ENCODE assay signal across 14 cellular contexts in the genomic region with DNA sequence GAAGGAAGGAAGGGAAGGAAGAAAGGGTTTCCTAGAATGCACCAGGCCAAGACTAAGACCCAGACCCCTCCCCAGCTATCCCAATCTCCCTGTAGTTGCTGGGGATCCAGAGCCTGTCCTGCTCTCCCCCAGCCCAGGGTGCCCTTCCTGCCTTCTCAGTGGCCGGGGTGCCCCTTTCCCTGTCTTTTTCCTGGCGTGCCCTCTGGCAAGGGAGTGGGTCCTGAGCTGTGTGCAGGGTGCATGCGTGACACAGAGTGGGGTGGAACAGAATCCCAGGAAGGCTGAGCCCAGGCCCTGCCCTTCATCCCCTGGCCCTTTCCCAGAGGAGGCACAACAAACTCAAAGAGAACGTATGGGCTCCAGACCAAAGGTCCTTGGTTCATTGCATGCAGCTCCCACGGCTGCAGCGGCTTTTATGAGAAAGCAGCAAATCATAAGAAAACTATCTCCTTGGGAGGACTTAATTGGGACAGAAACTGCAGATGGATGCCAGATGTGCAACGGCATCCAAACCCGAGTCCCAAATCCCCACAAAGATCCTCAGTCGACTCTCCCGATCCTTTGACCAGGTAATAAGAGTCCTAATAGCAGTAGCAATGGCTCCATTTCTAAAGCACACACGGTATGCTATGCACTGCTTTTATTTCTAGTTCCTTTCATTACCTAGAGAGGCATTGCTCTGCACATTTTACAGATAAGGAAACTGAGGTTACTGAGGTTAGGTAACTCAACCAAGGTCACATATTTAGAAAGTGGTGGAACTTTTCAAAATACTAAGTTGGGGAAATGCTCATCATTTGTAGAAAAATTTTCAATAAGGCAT. TPM values are rescaled to one million over a fixed set of nuclear protein-coding genes. Genes with fewer than 3 reads are reported as not detected.
DNase-seq lines count a peak whose midpoint lies in the region; ATAC-seq and TF ChIP-seq lines count a peak whose summit lies in the region.
"Had no signal": no experiment of that assay in that cellular context is flagged by ENCODE, and none has a peak within 500 bp of the region (broad histone marks: within the 10 kb centered on the region; RNA-seq: fewer than 3 reads in every experiment).

No MANE protein-coding gene starts in this region.

- peak overlapping the region in 7 of 8 donors; percentile 29 to 80 (median 64) for H3K4me3 Mint-ChIP-seq in CD4-positive, alpha-beta memory T cell
- H3K4me3 Mint-ChIP-seq in activated T-helper 2 cell treated with anti-CD3 and anti-CD28 coated beads, Interferon-gamma antibody, Interleukin-2, Interleukin-4, amounts not matched to agents 10 μg/mL and 5 μg/mL and 100 μg/mL, durations not matched to agents 14 hours and 24 hours and 36 hours (ENCODE audit: low read depth): peak overlapping the region; percentile 17
- peak overlapping the region in 1 of 10 donors; percentile 74 for H3K4me3 Mint-ChIP-seq in naive thymus-derived CD4-positive, alpha-beta T cell
- H3K4me3 Mint-ChIP-seq: WTC11 had no signal

- H3K36me3 Mint-ChIP-seq in CD4-positive, alpha-beta memory T cell: no peaks in the 10 kb centered on the region
- no peaks in the 10 kb centered on the region for H3K36me3 Mint-ChIP-seq in activated T-helper 2 cell treated with anti-CD3 and anti-CD28 coated beads, Interferon-gamma antibody, Interleukin-2, Interleukin-4, amounts not matched to agents 10 μg/mL and 5 μg/mL and 100 μg/mL, durations not matched to agents 14 hours and 24 hours and 36 hours (ENCODE audit: low read depth)
- peaks cover 0 to 6% (median 0%) of the 10 kb centered on the region in 5 donors for H3K36me3 Mint-ChIP-seq in naive thymus-derived CD4-positive, alpha-beta T cell
- H3K36me3 Mint-ChIP-seq: WTC11 had no signal

- H3K36me3 ChIP-seq in CD4-positive, alpha-beta memory T cell (ENCODE audit: insufficient read depth, low read length): no peaks in the 10 kb centered on the region
- H3K36me3 ChIP-seq in naive thymus-derived CD4-positive, alpha-beta T cell (ENCODE audit: control insufficient read depth in 2 of 3, insufficient read depth in 3 of 3, low read length in 3 of 3): no peaks in the 10 kb centered on the region
- H3K36me3 ChIP-seq: right atrium auricular region had no signal

- intact Hi-C loops in CD4-positive, alpha-beta memory T cell (cut with micrococcal nuclease): no loop called here
- intact Hi-C loops in activated T-helper 2 cell treated with anti-CD3 and anti-CD28 coated beads, Interferon-gamma antibody, Interleukin-2, Interleukin-4, amounts not matched to agents 10 μg/mL and 5 μg/mL and 100 μg/mL, durations not matched to agents 14 hours and 24 hours and 36 hours (cut with micrococcal nuclease): loop anchor here (1.0 to 2.0 kb wide), 3 partner anchors 14 to 38 kb away; no protein-coding TSS in a partner anchor
- intact Hi-C loops in naive thymus-derived CD4-positive, alpha-beta T cell (cut with micrococcal nuclease): loop anchor here in 1 of 2 donors (1.0 to 2.0 kb wide), 2 partner anchors 14 to 15 kb away; no protein-coding TSS in a partner anchor

- no peak for ATAC-seq in naive thymus-derived CD4-positive, alpha-beta T cell
- ATAC-seq in HG02571 (IDR thresholded peaks at IDR 0.05; ENCODE audit: unreplicated experiment): no peak
- ATAC-seq: WTC11 had no signal

- no peaks in the 10 kb centered on the region for H3K27me3 Mint-ChIP-seq in CD4-positive, alpha-beta memory T cell
- H3K27me3 Mint-ChIP-seq in activated T-helper 2 cell treated with anti-CD3 and anti-CD28 coated beads, Interferon-gamma antibody, Interleukin-2, Interleukin-4, amounts not matched to agents 10 μg/mL and 5 μg/mL and 100 μg/mL, durations not matched to agents 14 hours and 24 hours and 36 hours (ENCODE audit: low read depth): no peaks in the 10 kb centered on the region
- H3K27me3 Mint-ChIP-seq in naive thymus-derived CD4-positive, alpha-beta T cell: no peaks in the 10 kb centered on the region

- no peak overlapping the region for H3K27ac ChIP-seq in CD4-positive, alpha-beta memory T cell (ENCODE audit: low read depth, low read length)
- no peak overlapping the region for H3K27ac ChIP-seq in naive thymus-derived CD4-positive, alpha-beta T cell (ENCODE audit: low read depth, low read length)
- H3K27ac ChIP-seq: right atrium auricular region had no signal

- peak in 1 of 5 donors; percentile 21 for DNase-seq in CD4-positive, alpha-beta memory T cell
- DNase-seq in activated T-helper 2 cell treated with anti-CD3 and anti-CD28 coated beads, Interferon-gamma antibody, Interleukin-2, Interleukin-4, amounts not matched to agents 10 μg/mL and 5 μg/mL and 100 μg/mL, durations not matched to agents 14 hours and 24 hours and 36 hours (ENCODE audit: low spot score): no peak
- DNase-seq in naive thymus-derived CD4-positive, alpha-beta T cell: peak in 1 of 9 donors; percentile 3
- no peak for DNase-seq in stimulated activated CD4-positive, alpha-beta T cell treated with anti-CD3 and anti-CD28 coated beads, Interleukin-4, amount 100 ng/mL, for 4 hours
- no peak for DNase-seq in hepatic stellate cell (ENCODE audit: low spot score)
- DNase-seq: KBM-7, NCI-H1930, SIG-M5 had no signal

- peak overlapping the region in 5 of 7 donors; percentile 36 to 82 (median 65) for H3K27ac Mint-ChIP-seq in CD4-positive, alpha-beta memory T cell
- H3K27ac Mint-ChIP-seq in activated T-helper 2 cell treated with anti-CD3 and anti-CD28 coated beads, Interferon-gamma antibody, Interleukin-2, Interleukin-4, amounts not matched to agents 10 μg/mL and 5 μg/mL and 100 μg/mL, durations not matched to agents 14 hours and 24 hours and 36 hours: peak overlapping the region; percentile 88
- H3K27ac Mint-ChIP-seq in naive thymus-derived CD4-positive, alpha-beta T cell: peak overlapping the region in 1 of 9 donors; percentile 82
- H3K27ac Mint-ChIP-seq: WTC11 had no signal

- H3K4me3 ChIP-seq in CD4-positive, alpha-beta memory T cell (ENCODE audit: low read length in 2 of 2): no peak overlapping the region
- H3K4me3 ChIP-seq in GM12875 (ENCODE audit: low read depth, low read length): peak overlapping the region; percentile 33
- H3K4me3 ChIP-seq in naive thymus-derived CD4-positive, alpha-beta T cell (ENCODE audit: low read length): peak overlapping the region; percentile 21
- H3K4me3 ChIP-seq: right atrium auricular region had no signal

- CTCF ChIA-PET in CD4-positive, alpha-beta memory T cell (lab: Charles Lee; ENCODE audit: partially characterized antibody): interaction anchor here (0.7 to 2.6 kb wide), 2 partner anchors 14 to 30 kb away, joined by 3 to 12 read pairs; no protein-coding TSS in a partner anchor
- CTCF ChIA-PET in naive thymus-derived CD4-positive, alpha-beta T cell (lab: Charles Lee): no interaction called here

- H3K27me3 ChIP-seq in CD4-positive, alpha-beta memory T cell (ENCODE audit: insufficient read depth, low read length): no peaks in the 10 kb centered on the region
- H3K27me3 ChIP-seq in naive thymus-derived CD4-positive, alpha-beta T cell (ENCODE audit: control insufficient read depth in 2 of 2, insufficient read depth in 2 of 2, low read length in 2 of 2): no peaks in the 10 kb centered on the region
- H3K27me3 ChIP-seq: right atrium auricular region had no signal

- no peak for TF ChIP-seq CTCF in GM12875 (IDR thresholded peaks at IDR 0.05; ENCODE audit: borderline replicate concordance, insufficient read depth, low read depth, low read length)

- peaks cover 44% of the 10 kb centered on the region for H3K4me1 ChIP-seq in CD4-positive, alpha-beta memory T cell (ENCODE audit: insufficient read depth, low read length)
- peaks cover 21 to 29% of the 10 kb centered on the region in 2 donors for H3K4me1 ChIP-seq in naive thymus-derived CD4-positive, alpha-beta T cell (ENCODE audit: control insufficient read depth in 2 of 2, insufficient read depth in 2 of 2, low read length in 2 of 2)

- H3K4me1 Mint-ChIP-seq in CD4-positive, alpha-beta memory T cell: peaks cover 24 to 43% (median 33%) of the 10 kb centered on the region in 4 donors
- peaks cover 75% of the 10 kb centered on the region for H3K4me1 Mint-ChIP-seq in activated T-helper 2 cell treated with anti-CD3 and anti-CD28 coated beads, Interferon-gamma antibody, Interleukin-2, Interleukin-4, amounts not matched to agents 10 μg/mL and 5 μg/mL and 100 μg/mL, durations not matched to agents 14 hours and 24 hours and 36 hours (ENCODE audit: low read depth)
- peaks cover 12 to 74% (median 20%) of the 10 kb centered on the region in 7 donors for H3K4me1 Mint-ChIP-seq in naive thymus-derived CD4-positive, alpha-beta T cell

- H3K9me3 ChIP-seq in CD4-positive, alpha-beta memory T cell (ENCODE audit: control insufficient read depth in 1 of 2, low read length in 2 of 2): no peaks in the 10 kb centered on the region
- no peaks in the 10 kb centered on the region for H3K9me3 ChIP-seq in naive thymus-derived CD4-positive, alpha-beta T cell (ENCODE audit: control insufficient read depth in 2 of 3, low read length in 3 of 3)
- H3K9me3 ChIP-seq: right atrium auricular region had no signal

- POLR2A ChIA-PET in CD4-positive, alpha-beta memory T cell (lab: Charles Lee; ENCODE audit: partially characterized antibody): interaction anchor here (10.6 kb wide), 1 partner anchor 14 kb away, joined by 201 read pairs; the partner anchor contains the start of gene ARID5A
- POLR2A ChIA-PET in naive thymus-derived CD4-positive, alpha-beta T cell (lab: Charles Lee): interaction anchor here (0.8 kb wide), 1 partner anchor 30 kb away, joined by 3 read pairs; no protein-coding TSS in a partner anchor

- no peaks in the 10 kb centered on the region for H3K9me3 Mint-ChIP-seq in CD4-positive, alpha-beta memory T cell
- H3K9me3 Mint-ChIP-seq in activated T-helper 2 cell treated with anti-CD3 and anti-CD28 coated beads, Interferon-gamma antibody, Interleukin-2, Interleukin-4, amounts not matched to agents 10 μg/mL and 5 μg/mL and 100 μg/mL, durations not matched to agents 14 hours and 24 hours and 36 hours: no peaks in the 10 kb centered on the region
- H3K9me3 Mint-ChIP-seq in naive thymus-derived CD4-positive, alpha-beta T cell: no peaks in the 10 kb centered on the region
- H3K9me3 Mint-ChIP-seq: WTC11 had no signal

RNA-seq across cellular contexts. Expression of gene ARID5A, which starts 12.7 kb away (rescaled TPM):
- total RNA-seq in CD4-positive, alpha-beta memory T cell: 10 to 100 TPM; 80.0 to 83.8 TPM
- 10 to 100 TPM; 31.4 to 69.6 TPM for polyA plus RNA-seq in CD4-positive, alpha-beta memory T cell
- 164 and 170 TPM in 2 replicates for total RNA-seq in activated T-helper 2 cell treated with anti-CD3 and anti-CD28 coated beads, Interferon-gamma antibody, Interleukin-2, Interleukin-4, amounts not matched to agents 10 μg/mL and 5 μg/mL and 100 μg/mL, durations not matched to agents 14 hours and 24 hours and 36 hours
- total RNA-seq in naive thymus-derived CD4-positive, alpha-beta T cell: 100 to 1,000 TPM in 3 of 5 experiments, 10 to 100 TPM in 2; 82.4 to 182 (median 113) TPM
- 100 to 1,000 TPM in 1 of 2 donors, 10 to 100 TPM in 1; 52.2 to 111 TPM for polyA plus RNA-seq in naive thymus-derived CD4-positive, alpha-beta T cell

RNA-seq across cellular contexts. Expression of gene NEURL3, which starts 18.7 kb away (rescaled TPM):
- total RNA-seq in CD4-positive, alpha-beta memory T cell: under 1 TPM in 1 of 2 experiments, not detected in 1; 0.22 TPM
- not detected for polyA plus RNA-seq in CD4-positive, alpha-beta memory T cell
- 0.16 and 0.52 TPM in 2 replicates for total RNA-seq in activated T-helper 2 cell treated with anti-CD3 and anti-CD28 coated beads, Interferon-gamma antibody, Interleukin-2, Interleukin-4, amounts not matched to agents 10 μg/mL and 5 μg/mL and 100 μg/mL, durations not matched to agents 14 hours and 24 hours and 36 hours
- 1 to 10 TPM in 1 of 5 experiments, under 1 TPM in 2, not detected in 2; 0.27 to 1.3 (median 0.43) TPM for total RNA-seq in naive thymus-derived CD4-positive, alpha-beta T cell
- not detected for polyA plus RNA-seq in naive thymus-derived CD4-positive, alpha-beta T cell
- total RNA-seq: frontal cortex, right atrium auricular region, WTC11 had no signal
- polyA plus RNA-seq: keratinocyte had no signal

Comparison
In these comparisons a context has a peak if more than half of its experiments do, and no peak if none do; other contexts are left out.
1. H3K4me3 ChIP-seq: peak in GM12875 (single experiment) and naive thymus-derived CD4-positive, alpha-beta T cell (single experiment); none in CD4-positive, alpha-beta memory T cell (0 of 2).